Comparison of ENCODE assay signal across 8 cellular contexts in the genomic region with DNA sequence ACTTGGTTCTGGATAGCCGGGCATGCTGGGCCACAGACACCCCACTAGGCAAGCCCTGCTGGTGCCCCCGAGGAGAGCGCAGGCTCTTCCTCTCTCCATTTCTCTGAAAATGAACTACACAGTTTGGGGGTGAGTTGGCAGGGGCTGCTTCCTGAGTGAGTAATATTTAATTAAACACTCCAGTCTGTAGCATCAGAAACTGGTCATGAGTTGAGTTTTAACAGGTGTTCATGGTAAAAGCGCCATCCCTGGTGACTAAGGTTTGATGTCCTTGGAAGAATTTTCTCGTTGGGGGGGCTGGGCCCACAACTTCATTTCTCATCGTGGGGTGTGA. TPM values are rescaled to one million over a fixed set of nuclear protein-coding genes. Genes with fewer than 3 reads are reported as not detected.
DNase-seq lines count a peak whose midpoint lies in the region; ATAC-seq and TF ChIP-seq lines count a peak whose summit lies in the region.

No MANE protein-coding gene starts in this region.

- no peak overlapping the region for H2BK120ac ChIP-seq in trophoblast cell (ENCODE audit: insufficient read depth, low read length, poor library complexity)

- no peak for DNase-seq in trophoblast cell
- no peak for DNase-seq in mesenteric fat pad (ENCODE audit: low spot score)
- DNase-seq in naive thymus-derived CD8-positive, alpha-beta T cell, result no peak

- H3K18ac ChIP-seq in trophoblast cell (ENCODE audit: low read length), result peak overlapping the region; percentile 5

- H2BK5ac ChIP-seq in trophoblast cell (ENCODE audit: low read depth, low read length, poor library complexity), result peak overlapping the region; percentile 75

- H3K27ac ChIP-seq in C4-2B (peak overlapping the region; percentile 60; the same call in 1 of the 2 replicates), duodenal mucosa (ENCODE audit: low read depth, low read length) (peak overlapping the region; percentile 33), trophoblast cell (ENCODE audit: low read depth, low read length) (peak overlapping the region; percentile 7)

- peak overlapping the region; percentile 95 for H3K4ac ChIP-seq in trophoblast cell (ENCODE audit: low read depth, low read length)

- peaks cover 11% of the 10 kb centered on the region for H3F3A ChIP-seq in Loucy (ENCODE audit: low read depth)

- TF ChIP-seq CTCF in C4-2B (conservative IDR thresholded peaks at IDR 0.05) (no peak), Loucy (conservative IDR thresholded peaks at IDR 0.05; ENCODE audit: low read length) (no peak)

- no peak overlapping the region for H2BK12ac ChIP-seq in trophoblast cell (ENCODE audit: low read length)

- H3K4me1 ChIP-seq in Loucy (ENCODE audit: insufficient read depth, low read length, poor library complexity, severe bottlenecking) (peaks cover 49% of the 10 kb centered on the region), duodenal mucosa (ENCODE audit: control insufficient read depth in 1 of 2, insufficient read depth in 2 of 2, low read length in 2 of 2) (peaks cover 40 to 52% of the 10 kb centered on the region in 2 donors), trophoblast cell (ENCODE audit: control insufficient read depth in 1 of 2, insufficient read depth in 2 of 2, low read length in 2 of 2) (peaks cover 21 to 47% of the 10 kb centered on the region in 2 experiments)

- H3K9me2 ChIP-seq in Loucy (replicated peaks; ENCODE audit: low read depth, low read length), result no peaks in the 10 kb centered on the region

- H4K12ac ChIP-seq in trophoblast cell (ENCODE audit: low read depth, low read length), result no peak overlapping the region

- H3K27me3 Mint-ChIP-seq in naive thymus-derived CD8-positive, alpha-beta T cell, result peaks cover 0 to 5% (median 0%) of the 10 kb centered on the region in 5 donors

- H3K9ac ChIP-seq in Loucy (ENCODE audit: low read depth, low read length, poor library complexity, severe bottlenecking) (peak overlapping the region; percentile 80), duodenal mucosa (ENCODE audit: low read depth in 1 of 2, low read length in 2 of 2) (peak overlapping the region; percentile 81 to 90), trophoblast cell (ENCODE audit: low read length) (peak overlapping the region; percentile 93)

- H2AFZ ChIP-seq in Loucy (ENCODE audit: low read length) (no peak overlapping the region), trophoblast cell (ENCODE audit: insufficient read depth, low read length, poor library complexity) (no peak overlapping the region)

- no peak overlapping the region for H3K27ac Mint-ChIP-seq in naive thymus-derived CD8-positive, alpha-beta T cell

- H3K4me1 Mint-ChIP-seq in naive thymus-derived CD8-positive, alpha-beta T cell, result peaks cover 0 to 11% (median 8%) of the 10 kb centered on the region in 4 donors

- POLR2A ChIA-PET in naive thymus-derived CD8-positive, alpha-beta T cell (lab: Charles Lee), result no interaction called here

- peaks cover 29% of the 10 kb centered on the region for H3K79me1 ChIP-seq in trophoblast cell (ENCODE audit: low read length)

- H3K36me3 ChIP-seq in Loucy (ENCODE audit: insufficient read depth, low read length) (no peaks in the 10 kb centered on the region), duodenal mucosa (ENCODE audit: control insufficient read depth in 1 of 2, insufficient read depth in 2 of 2, low read length in 2 of 2) (no peaks in the 10 kb centered on the region), trophoblast cell (ENCODE audit: control insufficient read depth in 1 of 2, insufficient read depth in 2 of 2, low read length in 2 of 2) (peaks cover 12 to 25% of the 10 kb centered on the region in 2 experiments)

- peaks cover 62% of the 10 kb centered on the region for H3K79me2 ChIP-seq in Loucy (ENCODE audit: insufficient read depth, low read length)
- H3K79me2 ChIP-seq in trophoblast cell (ENCODE audit: control insufficient read depth, insufficient read depth, low read length, poor library complexity), result peaks cover 50% of the 10 kb centered on the region

- no peak overlapping the region for H3K23ac ChIP-seq in trophoblast cell (ENCODE audit: low read length)

- no peaks in the 10 kb centered on the region for H3K36me3 Mint-ChIP-seq in naive thymus-derived CD8-positive, alpha-beta T cell

- no peak overlapping the region for H3K14ac ChIP-seq in trophoblast cell (ENCODE audit: low read length)

- WGBS in trophoblast cell (ENCODE audit: extremely low coverage, insufficient coverage, insufficient read length), result no CpG with 5 or more reads among the region's 6 CpGs

- peaks cover 52% of the 10 kb centered on the region for H4K20me1 ChIP-seq in Loucy (ENCODE audit: insufficient read depth, low read length, poor library complexity, severe bottlenecking)

- H3K9me3 ChIP-seq in Loucy (ENCODE audit: insufficient read depth, low read depth, low read length), result no peaks in the 10 kb centered on the region
- no peaks in the 10 kb centered on the region for H3K9me3 ChIP-seq in duodenal mucosa (ENCODE audit: control insufficient read depth in 1 of 2, low read length in 2 of 2)
- no peaks in the 10 kb centered on the region for H3K9me3 ChIP-seq in trophoblast cell (ENCODE audit: insufficient read depth, low read depth, low read length)

- H3K4me3 Mint-ChIP-seq in naive thymus-derived CD8-positive, alpha-beta T cell, result no peak overlapping the region

- no peaks in the 10 kb centered on the region for H3K9me3 Mint-ChIP-seq in naive thymus-derived CD8-positive, alpha-beta T cell

- H2AK5ac ChIP-seq in trophoblast cell (ENCODE audit: low read length), result no peak overlapping the region

- peak overlapping the region; percentile 29 for H4K91ac ChIP-seq in trophoblast cell (ENCODE audit: low read depth, low read length)

- H4K8ac ChIP-seq in trophoblast cell (ENCODE audit: low read depth, low read length), result no peak overlapping the region

- ATAC-seq in GM19455 (IDR thresholded peaks at IDR 0.05; ENCODE audit: unreplicated experiment) (no peak), HG03442 (IDR thresholded peaks at IDR 0.05; ENCODE audit: unreplicated experiment) (no peak)
- ATAC-seq in naive thymus-derived CD8-positive, alpha-beta T cell, result no peak

- no peaks in the 10 kb centered on the region for H3K27me3 ChIP-seq in Loucy (ENCODE audit: insufficient read depth, low read length, poor library complexity, severe bottlenecking)
- H3K27me3 ChIP-seq in duodenal mucosa (ENCODE audit: control insufficient read depth in 1 of 2, insufficient read depth in 2 of 2, low read length in 2 of 2), result no peaks in the 10 kb centered on the region
- no peaks in the 10 kb centered on the region for H3K27me3 ChIP-seq in trophoblast cell (ENCODE audit: insufficient read depth, low read length)

- H3K4me2 ChIP-seq in Loucy (ENCODE audit: low read depth, low read length, poor library complexity, severe bottlenecking) (peak overlapping the region; percentile 100), trophoblast cell (ENCODE audit: low read length) (peak overlapping the region; percentile 84)

- peak overlapping the region; percentile 96 for H3K4me3 ChIP-seq in Loucy (ENCODE audit: low read length, poor library complexity, severe bottlenecking)
- H3K4me3 ChIP-seq in duodenal mucosa (ENCODE audit: low read depth in 1 of 2, low read length in 2 of 2), result peak overlapping the region; percentile 86 to 97
- peak overlapping the region; percentile 97 for H3K4me3 ChIP-seq in trophoblast cell (ENCODE audit: low read depth, low read length)

RNA-seq across cellular contexts. Expression of gene SPSB1, which starts 1.7 kb away (rescaled TPM):
- polyA plus RNA-seq in trophoblast cell (2013), result 85.2 and 90.2 TPM in 2 replicates
- 48.8 TPM for total RNA-seq in mesenteric fat pad
- 1 to 10 TPM; 1.5 TPM for total RNA-seq in naive thymus-derived CD8-positive, alpha-beta T cell
- 1 to 10 TPM in 2 of 3 donors, under 1 TPM in 1; 0.44 to 1.7 (median 1.2) TPM for polyA plus RNA-seq in naive thymus-derived CD8-positive, alpha-beta T cell

RNA-seq across cellular contexts. Expression of gene H6PD, which starts 59.8 kb away (rescaled TPM):
- polyA plus RNA-seq in trophoblast cell (2013), result 9.1 and 9.4 TPM in 2 replicates
- total RNA-seq in mesenteric fat pad, result 77.6 TPM
- total RNA-seq in naive thymus-derived CD8-positive, alpha-beta T cell, result 10 to 100 TPM; 18.7 to 18.9 TPM
- 10 to 100 TPM in 2 of 3 donors, 1 to 10 TPM in 1; 8.5 to 14.9 (median 11.0) TPM for polyA plus RNA-seq in naive thymus-derived CD8-positive, alpha-beta T cell

Comparison
In these comparisons a context has a peak if more than half of its experiments do, and no peak if none do; other contexts are left out.
1. H3K27ac ChIP-seq: peak in every context shown above with its lines; median percentile 60 in C4-2B; 33 in duodenal mucosa; 7 in trophoblast cell.
2. RNA of gene SPSB1, which starts 1.7 kb away (total RNA-seq): 48.8 TPM in mesenteric fat pad (single experiment); 1.5 TPM in naive thymus-derived CD8-positive, alpha-beta T cell; every median in the first group is over 10 times any median in the second.
3. Peak in every context shown above with its lines, with median percentiles within 50 percentile points of each other: H3K4me3 ChIP-seq and H3K9ac ChIP-seq.